In genomic region chr1:41935226-41935625, GRCh38 we compare ENCODE assay signal across 21 cellular contexts. TPM values are rescaled to one million over a fixed set of nuclear protein-coding genes. Genes with fewer than 3 reads are reported as not detected.
DNase-seq lines count a peak whose midpoint lies in the region; ATAC-seq, FAIRE-seq and TF ChIP-seq lines count a peak whose summit lies in the region.
"Had no signal": no experiment of that assay in that cellular context is flagged by ENCODE, and none has a peak within 500 bp of the region (broad histone marks: within the 10 kb centered on the region; RNA-seq: fewer than 3 reads in every experiment).

No MANE protein-coding gene starts in this region.

- no peaks in the 10 kb centered on the region for H3K36me3 Mint-ChIP-seq in astrocyte (ENCODE audit: low read depth, unreplicated experiment)
- no peaks in the 10 kb centered on the region for H3K36me3 Mint-ChIP-seq in type B pancreatic cell

- no peaks in the 10 kb centered on the region for H3K9me3 Mint-ChIP-seq in astrocyte (ENCODE audit: unreplicated experiment)
- H3K9me3 Mint-ChIP-seq in type B pancreatic cell, result peaks cover 7% of the 10 kb centered on the region

- RAD21 ChIA-PET in HCT116 (lab: Charles Lee; ENCODE audit: low non-redundant PET in 1 of 2, low total read pairs in 2 of 2, uncharacterized antibody in 2 of 2, unreplicated experiment in 2 of 2), result no interaction called here

- DNase-seq in AG20443 (ENCODE audit: low spot score) (peak; percentile 39), HCT116 (ENCODE audit: low read depth, low spot score) (no peak), astrocyte (ENCODE audit: low read depth) (peak; percentile 68), inferior parietal cortex (ENCODE audit: extremely low spot score) (peak; percentile 21), NCI-H510A (lab: John Stamatoyannopoulos, UW) (no peak), SIG-M5 (lab: John Stamatoyannopoulos, UW) (no peak), transverse colon (no peak), type B pancreatic cell (ENCODE audit: extremely low spot score, unreplicated experiment) (no peak)
- DNase-seq: activated CD4-positive, alpha-beta T cell treated with anti-CD3 and anti-CD28 coated beads for 1 hour; activated CD8-positive, alpha-beta memory T cell treated with anti-CD3 and anti-CD28 coated beads, Interleukin-2, amount 50 U/mL, for 4 hours; AML-193; head of caudate nucleus; NCI-H1048; NCI-H2171; occipital lobe; SHP77; stimulated activated CD4-positive, alpha-beta T cell treated with anti-CD3 and anti-CD28 coated beads, Interleukin-4, amount 100 ng/mL, for 24 hours; stimulated activated CD8-positive, alpha-beta memory T cell treated with anti-CD3 and anti-CD28 coated beads, Interleukin-4, amount 100 ng/mL, for 48 hours had no signal

- no peaks in the 10 kb centered on the region; a peak in 1 of 4 replicates for H3K9me3 ChIP-seq in HCT116 (ENCODE audit: control insufficient read depth in 1 of 2, insufficient read depth in 1 of 2, low read depth in 1 of 2, low read length in 2 of 2)
- no peaks in the 10 kb centered on the region for H3K9me3 ChIP-seq in astrocyte (ENCODE audit: insufficient read depth, low read depth, low read length)
- H3K9me3 ChIP-seq in transverse colon, result no peaks in the 10 kb centered on the region
- H3K9me3 ChIP-seq: suprapubic skin had no signal

- H3K27ac ChIP-seq in HCT116 (ENCODE audit: low read depth, low read length) (no peak overlapping the region), astrocyte (ENCODE audit: low read depth, low read length) (no peak overlapping the region), transverse colon (no peak overlapping the region)
- H3K27ac ChIP-seq: suprapubic skin had no signal

- H2AFZ ChIP-seq in HCT116 (ENCODE audit: low read depth, low read length, poor library complexity, severe bottlenecking) (no peak overlapping the region), astrocyte (ENCODE audit: low read depth, low read length) (no peak overlapping the region)

- in situ Hi-C loops in transverse colon (cut with MboI; ENCODE audit: low pct_ligation_motif_present in 1 of 4, low pct_unique_long_range_greater_than_20kb in 1 of 4, low sequenced_read_pairs in 3 of 4), result no loop called here

- intact Hi-C loops in HCT116 (cut with micrococcal nuclease) (no loop called here), transverse colon (cut with DNase I; ENCODE audit: low total_unique reads) (no loop called here)

- peaks cover 7% of the 10 kb centered on the region for H3K4me1 Mint-ChIP-seq in astrocyte (ENCODE audit: low read depth, unreplicated experiment)
- H3K4me1 Mint-ChIP-seq in type B pancreatic cell (ENCODE audit: unreplicated experiment), result no peaks in the 10 kb centered on the region

- CTCF ChIA-PET in HCT116 (lab: Charles Lee), result no interaction called here

- peaks cover 15 to 16% of the 10 kb centered on the region in 2 experiments for H3K4me1 ChIP-seq in HCT116 (ENCODE audit: control insufficient read depth in 1 of 2, insufficient read depth in 2 of 2, low read length in 2 of 2)
- peaks cover 6% of the 10 kb centered on the region for H3K4me1 ChIP-seq in astrocyte (ENCODE audit: insufficient read depth, low read length)
- H3K4me1 ChIP-seq in transverse colon, result no peaks in the 10 kb centered on the region
- H3K4me1 ChIP-seq: suprapubic skin had no signal

- WGBS in transverse colon (ENCODE audit: low coverage in 1 of 2), 2 donors, result 58 to 69% methylated on average over 1 of the region's 1 CpG

- POLR2A ChIA-PET in HCT116 (lab: Charles Lee), result no interaction called here

- no peak for FAIRE-seq in astrocyte (lab: Jason Lieb, UNC)
- FAIRE-seq: colon, D721Med had no signal

- no peak for TF ChIP-seq RAD21 in HCT116 (IDR thresholded peaks at IDR 0.05; ENCODE audit: low read depth)

- TF ChIP-seq CTCF in HCT116 (IDR thresholded peaks at IDR 0.05 in 2 of 3, conservative IDR thresholded peaks at IDR 0.05 in 1 of 3; ENCODE audit: borderline replicate concordance in 1 of 3, insufficient read depth in 1 of 3, low read depth in 2 of 3, low read length in 2 of 3), result no peak
- TF ChIP-seq CTCF in astrocyte (IDR thresholded peaks at IDR 0.05; ENCODE audit: insufficient read depth, low read depth, low read length), result no peak
- TF ChIP-seq CTCF in transverse colon (IDR thresholded peaks at IDR 0.05), result no peak
- no peak for TF ChIP-seq CTCF in type B pancreatic cell (conservative IDR thresholded peaks at IDR 0.05)

- H3K4me2 ChIP-seq in HCT116 (ENCODE audit: low read length), result peak overlapping the region; percentile 28; the same call in 1 of the 2 replicates
- peak overlapping the region; percentile 23 for H3K4me2 ChIP-seq in astrocyte (ENCODE audit: low read length)

- no peak overlapping the region for H3K27ac Mint-ChIP-seq in astrocyte (ENCODE audit: unreplicated experiment)
- no peak overlapping the region for H3K27ac Mint-ChIP-seq in type B pancreatic cell

- peaks cover 2% of the 10 kb centered on the region for H3K27me3 Mint-ChIP-seq in astrocyte (ENCODE audit: low read depth, unreplicated experiment)
- H3K27me3 Mint-ChIP-seq in type B pancreatic cell, result peaks cover 35% of the 10 kb centered on the region

- H3K4me3 Mint-ChIP-seq in astrocyte (ENCODE audit: unreplicated experiment) (no peak overlapping the region), type B pancreatic cell (no peak overlapping the region)

- H3K79me2 ChIP-seq in HCT116 (ENCODE audit: insufficient read depth, low read length), result no peaks in the 10 kb centered on the region
- H3K79me2 ChIP-seq in astrocyte (ENCODE audit: insufficient read depth, low read length), result no peaks in the 10 kb centered on the region

- no peaks in the 10 kb centered on the region for H3K27me3 ChIP-seq in HCT116 (ENCODE audit: insufficient read depth, low read length)
- no peaks in the 10 kb centered on the region for H3K27me3 ChIP-seq in astrocyte (ENCODE audit: insufficient read depth, low read length)
- no peaks in the 10 kb centered on the region for H3K27me3 ChIP-seq in transverse colon
- H3K27me3 ChIP-seq: suprapubic skin had no signal

- TF ChIP-seq POLR2A in HCT116 (IDR thresholded peaks at IDR 0.05; ENCODE audit: borderline replicate concordance, extremely low read depth, insufficient read depth, insufficient read length) (no peak), transverse colon (IDR thresholded peaks at IDR 0.05) (no peak)

- H4K20me1 ChIP-seq in HCT116 (ENCODE audit: insufficient read depth) (no peaks in the 10 kb centered on the region), astrocyte (ENCODE audit: insufficient read depth, low read length) (peaks cover 2% of the 10 kb centered on the region)

- no TSS peak for BruUV-seq in HCT116 (replicated peaks; lab: Mats Ljungman, UMichigan)

- ATAC-seq in HCT116, result no peak

- H3K4me3 ChIP-seq in HCT116 (replicated peaks in 1 of 2; ENCODE audit: low read depth in 1 of 2, low read length in 2 of 2), result no peak overlapping the region
- H3K4me3 ChIP-seq in astrocyte (ENCODE audit: insufficient read depth, low read depth, low read length), result no peak overlapping the region
- H3K4me3 ChIP-seq in transverse colon, result no peak overlapping the region
- H3K4me3 ChIP-seq: suprapubic skin had no signal

- no peak for TF ChIP-seq EP300 in transverse colon (IDR thresholded peaks at IDR 0.05; ENCODE audit: low read depth)

- no peaks in the 10 kb centered on the region for H3K9me2 ChIP-seq in HCT116 (ENCODE audit: insufficient read depth)

- H3K36me3 ChIP-seq in HCT116 (ENCODE audit: control insufficient read depth in 1 of 2, insufficient read depth in 2 of 2, low read length in 2 of 2), result no peaks in the 10 kb centered on the region
- H3K36me3 ChIP-seq in astrocyte (ENCODE audit: insufficient read depth, low read length), result no peaks in the 10 kb centered on the region
- H3K36me3 ChIP-seq in transverse colon, result no peaks in the 10 kb centered on the region
- H3K36me3 ChIP-seq: suprapubic skin had no signal

- H3K9ac ChIP-seq in HCT116 (ENCODE audit: low read length) (no peak overlapping the region), astrocyte (ENCODE audit: low read length) (no peak overlapping the region)

TF ChIP-seq in HCT116, 20 proteins besides CTCF, POLR2A, EP300 and RAD21:
- TF ChIP-seq EGR1 (IDR thresholded peaks at IDR 0.05; ENCODE audit: low read depth), result no peak
- TF ChIP-seq SP1 (IDR thresholded peaks at IDR 0.05; ENCODE audit: low read depth), result no peak
- TF ChIP-seq ATF3 (IDR thresholded peaks at IDR 0.05), result no peak
- TF ChIP-seq ELF1 (IDR thresholded peaks at IDR 0.05; ENCODE audit: borderline replicate concordance, low read depth), result no peak
- no peak for TF ChIP-seq TCF7L2 (IDR thresholded peaks at IDR 0.05; ENCODE audit: borderline replicate concordance, extremely low read depth, insufficient read depth, insufficient read length)
- no peak for TF ChIP-seq JUND (IDR thresholded peaks at IDR 0.05)
- no peak for TF ChIP-seq CEBPB (IDR thresholded peaks at IDR 0.05; ENCODE audit: low read depth)
- TF ChIP-seq ZBTB33 (IDR thresholded peaks at IDR 0.05; ENCODE audit: extremely low read depth, insufficient replicate concordance, low read length), result no peak
- no peak for TF ChIP-seq MAX (IDR thresholded peaks at IDR 0.05)
- no peak for TF ChIP-seq SRF (IDR thresholded peaks at IDR 0.05; ENCODE audit: low read depth)

RNA-seq across cellular contexts. Expression of gene HIVEP3, which starts 16.5 kb away (rescaled TPM):
- total RNA-seq in HCT116 (2021; ENCODE audit: unreplicated experiment) (7.1 TPM), astrocyte (8.9 and 9.4 TPM in 2 replicates), transverse colon (10 to 100 TPM in 1 of 4 donors, 1 to 10 TPM in 3; 3.7 to 15.0 (median 5.2) TPM), type B pancreatic cell (ENCODE audit: low replicate concordance) (3.7 and 9.2 TPM in 2 replicates)
- polyA plus RNA-seq in HCT116 (2012), result 4.2 and 6.0 TPM in 2 replicates

Comparison
In these comparisons a context has a peak if more than half of its experiments do, and no peak if none do; other contexts are left out.
1. DNase-seq: peak in AG20443 (single experiment), astrocyte (single experiment) and inferior parietal cortex (single experiment); none in HCT116 (single experiment), NCI-H510A (single experiment), SIG-M5 (single experiment), transverse colon (single experiment) and type B pancreatic cell (single experiment).